In genomic region chr1:150010388-150011115, GRCh38 we compare ENCODE assay signal across 8 cellular contexts. TPM values are rescaled to one million over a fixed set of nuclear protein-coding genes. Genes with fewer than 3 reads are reported as not detected.
DNase-seq lines count a peak whose midpoint lies in the region; ATAC-seq lines count a peak whose summit lies in the region.

Gene OTUD7B, minus strand, starts transcription at chr1:150010726. Its CDS starts 33,216 bp downstream, at chr1:149977510.

- H2BK15ac ChIP-seq in mesenchymal stem cell (ENCODE audit: low read depth, poor library complexity, severe bottlenecking): no peak within 1 kb of the TSS

- no peak within 1 kb of the TSS for H3K27ac ChIP-seq in BLaER1 treated with 17β-estradiol and CSF1 and Interleukin-3, amounts not matched to agents 10 nM and 100 nM
- H3K27ac ChIP-seq in mesenchymal stem cell (ENCODE audit: low read length, poor library complexity, severe bottlenecking): peak within 1 kb of the TSS; percentile 89

- H4K8ac ChIP-seq in mesenchymal stem cell (ENCODE audit: low read length): peak within 1 kb of the TSS; percentile 27

- peak within 1 kb of the TSS in 5 of 10 experiments; percentile 18 to 52 (median 46); a peak in 9 of 20 replicates for H3K4me3 ChIP-seq in BLaER1 treated with 17β-estradiol and CSF1 and Interleukin-3, amounts not matched to agents 10 nM and 100 nM
- peak within 1 kb of the TSS; percentile 84 to 97 for H3K4me3 ChIP-seq in mesenchymal stem cell (ENCODE audit: insufficient read depth in 1 of 2, low read depth in 1 of 2, low read length in 2 of 2)

- H2BK120ac ChIP-seq in mesenchymal stem cell (ENCODE audit: low read depth, low read length): peak within 1 kb of the TSS; percentile 20

- H4K20me1 ChIP-seq in BLaER1 treated with 17β-estradiol and CSF1 and Interleukin-3, amounts not matched to agents 10 nM and 100 nM: peaks cover 0 to 17% (median 0%) of the 10 kb centered on the region in 11 experiments; a peak in 2 of 22 replicates

- peak; percentile 89 for DNase-seq in NCI-H774 (lab: John Stamatoyannopoulos, UW)
- DNase-seq in activated CD8-positive, alpha-beta memory T cell treated with anti-CD3 and anti-CD28 coated beads for 4 hours (ENCODE audit: low read depth in 2 of 2): peak; percentile 48 to 50
- peak; percentile 47 to 58 (median 56) for DNase-seq in effector memory CD8-positive, alpha-beta T cell
- DNase-seq in mesenchymal stem cell: peak; percentile 93
- DNase-seq in stimulated activated CD8-positive, alpha-beta memory T cell treated with anti-CD3 and anti-CD28 coated beads, Interleukin-12 subunit alpha, Interleukin-12 subunit beta, amount 100 ng/mL, for 1 hour (ENCODE audit: low read depth): peak; percentile 47

- peak within 1 kb of the TSS; percentile 94 to 96 for H3K4me3 Mint-ChIP-seq in effector memory CD8-positive, alpha-beta T cell

- H3K18ac ChIP-seq in mesenchymal stem cell (ENCODE audit: low read depth in 1 of 2, low read length in 2 of 2): peak within 1 kb of the TSS; percentile 73 to 87

- H4K91ac ChIP-seq in mesenchymal stem cell (ENCODE audit: low read length): peak within 1 kb of the TSS; percentile 92

- H3K9me3 ChIP-seq in BLaER1 treated with 17β-estradiol and CSF1 and Interleukin-3, amounts not matched to agents 10 nM and 100 nM (replicated peaks in 1 of 11): peaks cover 0 to 15% (median 11%) of the 10 kb centered on the region in 11 experiments; a peak in 19 of 22 replicates
- no peaks in the 10 kb centered on the region for H3K9me3 ChIP-seq in mesenchymal stem cell (ENCODE audit: control insufficient read depth, low read length)

- H2AFZ ChIP-seq in mesenchymal stem cell (ENCODE audit: low read depth, low read length): peak within 1 kb of the TSS; percentile 94

- peak; percentile 83 for ATAC-seq in GM19351 (IDR thresholded peaks at IDR 0.05; ENCODE audit: unreplicated experiment)
- peak; percentile 83 for ATAC-seq in HG03521 (IDR thresholded peaks at IDR 0.05; ENCODE audit: unreplicated experiment)
- peak; percentile 83 for ATAC-seq in effector memory CD8-positive, alpha-beta T cell (replicated peaks)

- H2AK5ac ChIP-seq in mesenchymal stem cell (ENCODE audit: low read length, severe bottlenecking): no peak within 1 kb of the TSS

- no peak within 1 kb of the TSS for H2BK12ac ChIP-seq in mesenchymal stem cell (ENCODE audit: low read length in 2 of 2)

- H3K4me1 Mint-ChIP-seq in effector memory CD8-positive, alpha-beta T cell (ENCODE audit: low read depth in 2 of 2): peaks cover 20 to 33% of the 10 kb centered on the region in 2 donors

- H3K4me2 ChIP-seq in BLaER1 treated with 17β-estradiol and CSF1 and Interleukin-3, amounts not matched to agents 10 nM and 100 nM: peak within 1 kb of the TSS in 7 of 11 experiments; percentile 2 to 61 (median 22); a peak in 10 of 22 replicates
- peak within 1 kb of the TSS; percentile 92 for H3K4me2 ChIP-seq in mesenchymal stem cell (ENCODE audit: low read length, poor library complexity, severe bottlenecking)

- H3K36me3 ChIP-seq in BLaER1 treated with 17β-estradiol and CSF1 and Interleukin-3, amounts not matched to agents 10 nM and 100 nM: no peaks in the 10 kb centered on the region
- H3K36me3 ChIP-seq in mesenchymal stem cell (ENCODE audit: control insufficient read depth in 1 of 2, insufficient read depth in 2 of 2, low read depth in 1 of 2, low read length in 2 of 2): peaks cover 0 to 9% of the 10 kb centered on the region in 2 experiments

- peak within 1 kb of the TSS; percentile 59 for H2BK5ac ChIP-seq in mesenchymal stem cell (ENCODE audit: low read depth, low read length, poor library complexity, severe bottlenecking)

- peak within 1 kb of the TSS in 1 of 2 experiments; percentile 80 for H3K14ac ChIP-seq in mesenchymal stem cell (ENCODE audit: low read length in 2 of 2)

- H3K27ac Mint-ChIP-seq in effector memory CD8-positive, alpha-beta T cell: peak within 1 kb of the TSS; percentile 90 to 97

- peaks cover 8% of the 10 kb centered on the region for H3K36me3 Mint-ChIP-seq in effector memory CD8-positive, alpha-beta T cell (ENCODE audit: insufficient read depth)

- peaks cover 47 to 95% (median 62%) of the 10 kb centered on the region in 11 experiments for H3K27me3 ChIP-seq in BLaER1 treated with 17β-estradiol and CSF1 and Interleukin-3, amounts not matched to agents 10 nM and 100 nM
- H3K27me3 ChIP-seq in mesenchymal stem cell (ENCODE audit: control insufficient read depth in 1 of 2, insufficient read depth in 1 of 2, low read length in 2 of 2): no peaks in the 10 kb centered on the region

- H3K9me3 Mint-ChIP-seq in effector memory CD8-positive, alpha-beta T cell: no peaks in the 10 kb centered on the region

- H3K23ac ChIP-seq in mesenchymal stem cell (ENCODE audit: low read length in 2 of 2): no peak within 1 kb of the TSS

- H3K9ac ChIP-seq in BLaER1 treated with 17β-estradiol and CSF1 and Interleukin-3, amounts not matched to agents 10 nM and 100 nM: no peak within 1 kb of the TSS; a peak in 1 of 22 replicates
- peak within 1 kb of the TSS; percentile 100 for H3K9ac ChIP-seq in mesenchymal stem cell (ENCODE audit: low read length)

- under 1% methylated on average over 46 of the region's 59 CpGs for WGBS in mesenchymal stem cell

- peaks cover 5% of the 10 kb centered on the region for H3K79me1 ChIP-seq in mesenchymal stem cell (replicated peaks; ENCODE audit: low read length, poor library complexity, severe bottlenecking)

- H3K4me1 ChIP-seq in BLaER1 treated with 17β-estradiol and CSF1 and Interleukin-3, amounts not matched to agents 10 nM and 100 nM: peaks cover 0 to 6% (median 0%) of the 10 kb centered on the region in 10 experiments; a peak in 3 of 20 replicates
- H3K4me1 ChIP-seq in mesenchymal stem cell (ENCODE audit: control insufficient read depth, insufficient read depth, low read depth, low read length): no peaks in the 10 kb centered on the region

- no peaks in the 10 kb centered on the region for H3K27me3 Mint-ChIP-seq in effector memory CD8-positive, alpha-beta T cell

- H3K4ac ChIP-seq in mesenchymal stem cell (ENCODE audit: low read depth in 1 of 2, low read length in 2 of 2): peak within 1 kb of the TSS; percentile 57 to 83

RNA-seq across cellular contexts. Expression of gene OTUD7B, which starts in this region (rescaled TPM):
- polyA plus RNA-seq in mesenchymal stem cell (2013, experiment 1 of 2): 6.9 TPM
- polyA plus RNA-seq in mesenchymal stem cell (2013, experiment 2 of 2): 7.2 TPM
